Comparison of ENCODE assay signal across 9 cellular contexts in genomic region chr5:317086-317811, GRCh38. TPM values are rescaled to one million over a fixed set of nuclear protein-coding genes. Genes with fewer than 3 reads are reported as not detected.
DNase-seq lines count a peak whose midpoint lies in the region; ATAC-seq, FAIRE-seq and TF ChIP-seq lines count a peak whose summit lies in the region.
"Had no signal": no experiment of that assay in that cellular context is flagged by ENCODE, and none has a peak within 500 bp of the region (broad histone marks: within the 10 kb centered on the region; RNA-seq: fewer than 3 reads in every experiment).

No MANE protein-coding gene starts in this region.

- BruUV-seq in GM12878 (replicated peaks; lab: Mats Ljungman, UMichigan), result no TSS peak

- RAD21 ChIA-PET in GM12878 (lab: Charles Lee; ENCODE audit: unreplicated experiment), result interaction anchor here (0.6 to 4.1 kb wide), 41 partner anchors 16 to 586 kb away, joined by 3 to 82 read pairs (median 5); partner anchors contain the start of genes EXOC3 and PDCD6

- peak; percentile 57 for FAIRE-seq in GM12878 (lab: Jason Lieb, UNC)

- CTCF ChIA-PET in GM12878 (lab: Yijun Ruan, JAX), result interaction anchor here (0.7 to 6.6 kb wide), 39 partner anchors 16 to 818 kb away, joined by 3 to 126 read pairs (median 5); partner anchors contain the start of gene PDCD6

- H3K79me2 ChIP-seq in GM12878 (ENCODE audit: control insufficient read depth, insufficient read depth, low read length), result peaks cover 28% of the 10 kb centered on the region

- in situ Hi-C loops in GM12878 (cut with MboI), result loop anchor here (5.0 kb wide), 1 partner anchor 120 kb away; no protein-coding TSS in a partner anchor

- peaks cover 42% of the 10 kb centered on the region for H3K4me1 Mint-ChIP-seq in stimulated activated naive CD8-positive, alpha-beta T cell treated with anti-CD3 and anti-CD28 coated beads, Interleukin-15, amount 100 ng/mL, for 72 hours

- DNase-seq in NCI-H1417 (lab: John Stamatoyannopoulos, UW), result peak; percentile 34 to 74 (median 73)
- no peak for DNase-seq in NCI-H1417 treated with DMSO at 0.1 percent for 48 hours (lab: John Stamatoyannopoulos, UW)
- peak in 1 of 3 donors; percentile 25 for DNase-seq in Peyer's patch
- no peak for DNase-seq in GM12878 (ENCODE audit: low read depth, low spot score)
- no peak for DNase-seq in left lobe of liver (ENCODE audit: low spot score)
- DNase-seq in stimulated activated naive CD8-positive, alpha-beta T cell treated with anti-CD3 and anti-CD28 coated beads, Interleukin-15, amount 100 ng/mL, for 72 hours, result peak; percentile 76 to 82

- H3K9ac ChIP-seq in GM12878 (ENCODE audit: control insufficient read depth, insufficient read depth, low read length), result no peak overlapping the region

- H3K9me3 ChIP-seq in Peyer's patch (no peaks in the 10 kb centered on the region), GM12878 (replicated peaks; ENCODE audit: control insufficient read depth, insufficient read depth, low read length) (no peaks in the 10 kb centered on the region)

- TF ChIP-seq RAD21 in GM12878 (IDR thresholded peaks at IDR 0.05; ENCODE audit: insufficient read depth, low read depth, low read length), result peak; percentile 94

- peaks cover 0 to 18% (median 11%) of the 10 kb centered on the region in 4 donors for H3K4me1 ChIP-seq in Peyer's patch
- peaks cover 23% of the 10 kb centered on the region for H3K4me1 ChIP-seq in GM12878 (ENCODE audit: control insufficient read depth, insufficient read depth, low read length)

- H3K36me3 ChIP-seq in Peyer's patch (peaks cover 0 to 39% (median 0%) of the 10 kb centered on the region in 3 donors), GM12878 (ENCODE audit: control insufficient read depth in 2 of 2, insufficient read depth in 2 of 2, low read length in 1 of 2) (peaks cover 0 to 24% of the 10 kb centered on the region in 2 experiments; a peak in 3 of 4 replicates)

- peak overlapping the region in 1 of 2 donors; percentile 54 for H3K27ac Mint-ChIP-seq in stimulated activated naive CD8-positive, alpha-beta T cell treated with anti-CD3 and anti-CD28 coated beads, Interleukin-15, amount 100 ng/mL, for 72 hours

- H3K27me3 ChIP-seq in Peyer's patch (peaks cover 0 to 31% of the 10 kb centered on the region in 2 donors), GM12878 (replicated peaks in 1 of 2; ENCODE audit: control insufficient read depth in 2 of 2, insufficient read depth in 2 of 2, low read length in 1 of 2) (no peaks in the 10 kb centered on the region)

- WGBS in GM12878 (ENCODE audit: insufficient coverage, insufficient replicate concordance, low lambda C conversion rate, missing lambda C conversion rate), result 30% methylated on average over 23 of the region's 26 CpGs

- ATAC-seq in GM21381 (IDR thresholded peaks at IDR 0.05; ENCODE audit: unreplicated experiment), result peak; percentile 55
- peak; percentile 60 for ATAC-seq in HG03521 (IDR thresholded peaks at IDR 0.05; ENCODE audit: unreplicated experiment)
- ATAC-seq in GM12878, result peak; percentile 89
- ATAC-seq in left lobe of liver, result peak; percentile 42
- ATAC-seq in stimulated activated naive CD8-positive, alpha-beta T cell treated with anti-CD3 and anti-CD28 coated beads, Interleukin-15, amount 100 ng/mL, for 72 hours, result peak; percentile 81

- TF ChIP-seq POLR2A in Peyer's patch (IDR thresholded peaks at IDR 0.05) (no peak), GM12878 (IDR thresholded peaks at IDR 0.05; ENCODE audit: low read depth, low read length) (no peak; the same call in 1 of the 2 replicates)

- H3K4me3 ChIP-seq in Peyer's patch (no peak overlapping the region), GM12878 (no peak overlapping the region)

- H4K20me1 ChIP-seq in GM12878 (ENCODE audit: control insufficient read depth, insufficient read depth), result no peaks in the 10 kb centered on the region

- no peak overlapping the region for H3K27ac ChIP-seq in Peyer's patch
- H3K27ac ChIP-seq in GM12878 (ENCODE audit: control insufficient read depth, insufficient read depth), result no peak overlapping the region; the same call in 1 of the 2 replicates
- H3K27ac ChIP-seq: epithelial cell of prostate had no signal

- peaks cover 20% of the 10 kb centered on the region for H3K27me3 Mint-ChIP-seq in stimulated activated naive CD8-positive, alpha-beta T cell treated with anti-CD3 and anti-CD28 coated beads, Interleukin-15, amount 100 ng/mL, for 72 hours

- TF ChIP-seq CTCF in Peyer's patch (IDR thresholded peaks at IDR 0.05) (peak; percentile 8 to 68 (median 48)), GM12878 (IDR thresholded peaks at IDR 0.05 in 2 of 3, conservative IDR thresholded peaks at IDR 0.05 in 1 of 3; ENCODE audit: control insufficient read depth in 2 of 3, extremely low read depth in 1 of 3, insufficient read depth in 1 of 3, low read depth in 3 of 3, low read length in 3 of 3) (peak; percentile 95 to 99 (median 98); a peak in 5 of 6 replicates)

- peak overlapping the region; percentile 33 to 69 for H3K4me3 Mint-ChIP-seq in stimulated activated naive CD8-positive, alpha-beta T cell treated with anti-CD3 and anti-CD28 coated beads, Interleukin-15, amount 100 ng/mL, for 72 hours

- peak in 1 of 2 experiments; percentile 36; a peak in 1 of 4 replicates for TF ChIP-seq EP300 in GM12878 (IDR thresholded peaks at IDR 0.05; ENCODE audit: borderline replicate concordance in 1 of 2, control insufficient read depth in 1 of 2, low read depth in 2 of 2, low read length in 2 of 2)

- H3K4me2 ChIP-seq in GM12878 (ENCODE audit: control insufficient read depth, insufficient read depth), result peak overlapping the region; percentile 48

- no peak overlapping the region for H2AFZ ChIP-seq in GM12878 (ENCODE audit: control insufficient read depth, low read depth, low read length)

- no peaks in the 10 kb centered on the region for H3K9me3 Mint-ChIP-seq in stimulated activated naive CD8-positive, alpha-beta T cell treated with anti-CD3 and anti-CD28 coated beads, Interleukin-15, amount 100 ng/mL, for 72 hours

- SMC1A ChIA-PET in GM12878 (lab: Charles Lee; ENCODE audit: uncharacterized antibody, unreplicated experiment), result interaction anchor here (0.5 to 2.8 kb wide), 25 partner anchors 15 to 1338 kb away, joined by 3 to 33 read pairs (median 3); partner anchors contain the start of gene PDCD6

- POLR2A ChIA-PET in GM12878 (lab: Charles Lee), result interaction anchor here (1.1 to 1.5 kb wide), 9 partner anchors 20 to 129 kb away, joined by 3 to 10 read pairs (median 4); partner anchors contain the start of gene PDCD6

- intact Hi-C loops in GM12878 (cut with micrococcal nuclease; ENCODE audit: unreplicated experiment), result loop anchor here (1.0 to 10.0 kb wide), 4 partner anchors 114 to 575 kb away; partner anchors contain the start of genes BRD9 and TRIP13

TF ChIP-seq in GM12878, 131 proteins besides CTCF, POLR2A, EP300 and RAD21 (continues in another document):
- no peak; the same call in none of the 2 replicates for TF ChIP-seq POLR2AphosphoS2 (IDR thresholded peaks at IDR 0.05; ENCODE audit: low read depth, low read length)

RNA-seq across cellular contexts. Expression of gene AHRR, which starts 4.3 kb away (rescaled TPM):
- 10 to 100 TPM in 1 of 4 donors, 1 to 10 TPM in 3; 1.6 to 28.1 (median 2.4) TPM for total RNA-seq in Peyer's patch
- total RNA-seq in GM12878 (2013; cell fraction: nucleolus; rRNA removed), result 101 and 129 TPM in 2 replicates
- 19.6 and 22.1 TPM in 2 replicates for total RNA-seq in GM12878 (2014; rRNA removed)
- 9.4 and 11.7 TPM in 2 replicates for total RNA-seq in GM12878 (2014; rRNA removed; fragmentation: Illumina TruSeq; extraction: Trizol)
- 27.8 and 35.2 TPM in 2 replicates for total RNA-seq in GM12878 (2021)
- polyA plus RNA-seq in GM12878 (2011; ENCODE audit: low read depth), result 8.4 TPM
- polyA plus RNA-seq in GM12878 (2011; rRNA removed), result 13.5 and 17.3 TPM in 2 replicates
- 26.3 and 28.6 TPM in 2 replicates for polyA plus RNA-seq in GM12878 (2011; cell fraction: cytosol; rRNA removed)
- polyA plus RNA-seq in GM12878 (2011; cell fraction: nucleus; rRNA removed), result 92.9 and 105 TPM in 2 replicates
- 23.5 and 31.3 TPM in 2 replicates for polyA plus RNA-seq in GM12878 (2012)
- 5.7 and 10.8 TPM in 2 replicates for polyA plus RNA-seq in GM12878 (2014; fragmentation: Illumina TruSeq; extraction: Trizol)
- polyA plus RNA-seq in GM12878 (2014; fragmentation: Nextera tagmentation; extraction: Ambion mirVana), result 1 to 10 TPM in 1 of 2 experiments, under 1 TPM in 1; 0.90 to 1.1 TPM
- 29.8 and 30.6 TPM in 2 replicates for polyA plus RNA-seq in GM12878 (2014; rRNA removed)
- 10 to 100 TPM; 21.1 to 21.3 TPM for polyA plus RNA-seq in GM12878 (2016; fragmentation: Nextera tagmentation; extraction: Ambion mirVana)
- 8.8 and 21.8 TPM in 2 replicates for polyA minus RNA-seq in GM12878 (2011; rRNA and poly(A)+ RNA removed)
- 6.5 and 7.8 TPM in 2 replicates for polyA minus RNA-seq in GM12878 (2011; cell fraction: cytosol; rRNA and poly(A)+ RNA removed)
- polyA minus RNA-seq in GM12878 (2011; cell fraction: nucleus; rRNA and poly(A)+ RNA removed), result 24.8 and 31.4 TPM in 2 replicates
- total RNA-seq in left lobe of liver, result 0.81 TPM

RNA-seq across cellular contexts. Expression of gene PDCD6, which starts 45.8 kb away (rescaled TPM):
- total RNA-seq in Peyer's patch (100 to 1,000 TPM in 2 of 4 donors, 10 to 100 TPM in 2; 75.9 to 114 (median 96.0) TPM), GM12878 (2014; rRNA removed) (144 and 148 TPM in 2 replicates), GM12878 (2014; rRNA removed; fragmentation: Illumina TruSeq; extraction: Trizol) (105 and 111 TPM in 2 replicates), GM12878 (2021) (91.5 and 92.5 TPM in 2 replicates), left lobe of liver (37.1 TPM)
- 142 and 166 TPM in 2 replicates for total RNA-seq in GM12878 (2013; cell fraction: nucleolus; rRNA removed)
- polyA plus RNA-seq in GM12878 (2011; ENCODE audit: low read depth), result 77.7 TPM
- polyA plus RNA-seq in GM12878 (2011; rRNA removed) (253 and 286 TPM in 2 replicates), GM12878 (2014; fragmentation: Illumina TruSeq; extraction: Trizol) (97.2 and 108 TPM in 2 replicates), GM12878 (2014; fragmentation: Nextera tagmentation; extraction: Ambion mirVana) (10 to 100 TPM; 28.6 to 58.4 TPM), GM12878 (2014; rRNA removed) (135 and 154 TPM in 2 replicates), GM12878 (2016; fragmentation: Nextera tagmentation; extraction: Ambion mirVana) (100 to 1,000 TPM; 228 TPM)
- polyA plus RNA-seq in GM12878 (2011; cell fraction: cytosol; rRNA removed), result 255 and 280 TPM in 2 replicates
- polyA plus RNA-seq in GM12878 (2011; cell fraction: nucleus; rRNA removed), result 244 and 248 TPM in 2 replicates
- 106 and 107 TPM in 2 replicates for polyA plus RNA-seq in GM12878 (2012)
- polyA minus RNA-seq in GM12878 (2011; rRNA and poly(A)+ RNA removed), result 147 and 226 TPM in 2 replicates
- 50.9 and 61.4 TPM in 2 replicates for polyA minus RNA-seq in GM12878 (2011; cell fraction: cytosol; rRNA and poly(A)+ RNA removed)
- polyA minus RNA-seq in GM12878 (2011; cell fraction: nucleus; rRNA and poly(A)+ RNA removed), result 39.8 and 66.9 TPM in 2 replicates

Comparison
In these comparisons a context has a peak if more than half of its experiments do, and no peak if none do; other contexts are left out.
1. DNase-seq: peak in NCI-H1417 (3 of 3) and stimulated activated naive CD8-positive, alpha-beta T cell treated with anti-CD3 and anti-CD28 coated beads, Interleukin-15, amount 100 ng/mL, for 72 hours (2 of 2); none in NCI-H1417 treated with DMSO at 0.1 percent for 48 hours (single experiment), GM12878 (single experiment) and left lobe of liver (single experiment).
2. Peak in every context shown above with its lines, with median percentiles within 50 percentile points of each other: ATAC-seq.